1 cellular context compared by ENCODE assay signal in the genomic region with DNA sequence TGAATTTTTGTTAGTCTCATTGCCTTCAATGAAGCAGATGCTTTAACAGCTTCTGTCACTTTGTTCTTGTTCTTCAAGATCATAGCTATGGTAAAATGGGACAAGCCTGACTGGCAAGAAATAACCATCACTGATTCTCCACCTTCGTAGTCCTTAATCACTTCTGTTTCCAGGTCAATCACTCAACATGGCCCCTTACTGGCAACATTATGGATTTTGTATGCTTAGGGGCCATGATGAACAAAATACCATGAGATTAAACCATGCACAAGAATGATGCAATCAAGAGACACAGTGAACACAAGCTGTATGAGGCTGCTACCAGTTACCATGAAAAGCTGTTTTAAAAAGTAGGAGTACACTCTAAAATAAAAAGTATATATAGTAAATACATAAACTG.
TF ChIP-seq lines count a peak whose summit lies in the region.

No MANE protein-coding gene starts in this region.

TF ChIP-seq in GM23338, 12 proteins besides CTCF, POLR2A, EP300 and RAD21 (continued from another document):
- TF ChIP-seq, protein P1, sequence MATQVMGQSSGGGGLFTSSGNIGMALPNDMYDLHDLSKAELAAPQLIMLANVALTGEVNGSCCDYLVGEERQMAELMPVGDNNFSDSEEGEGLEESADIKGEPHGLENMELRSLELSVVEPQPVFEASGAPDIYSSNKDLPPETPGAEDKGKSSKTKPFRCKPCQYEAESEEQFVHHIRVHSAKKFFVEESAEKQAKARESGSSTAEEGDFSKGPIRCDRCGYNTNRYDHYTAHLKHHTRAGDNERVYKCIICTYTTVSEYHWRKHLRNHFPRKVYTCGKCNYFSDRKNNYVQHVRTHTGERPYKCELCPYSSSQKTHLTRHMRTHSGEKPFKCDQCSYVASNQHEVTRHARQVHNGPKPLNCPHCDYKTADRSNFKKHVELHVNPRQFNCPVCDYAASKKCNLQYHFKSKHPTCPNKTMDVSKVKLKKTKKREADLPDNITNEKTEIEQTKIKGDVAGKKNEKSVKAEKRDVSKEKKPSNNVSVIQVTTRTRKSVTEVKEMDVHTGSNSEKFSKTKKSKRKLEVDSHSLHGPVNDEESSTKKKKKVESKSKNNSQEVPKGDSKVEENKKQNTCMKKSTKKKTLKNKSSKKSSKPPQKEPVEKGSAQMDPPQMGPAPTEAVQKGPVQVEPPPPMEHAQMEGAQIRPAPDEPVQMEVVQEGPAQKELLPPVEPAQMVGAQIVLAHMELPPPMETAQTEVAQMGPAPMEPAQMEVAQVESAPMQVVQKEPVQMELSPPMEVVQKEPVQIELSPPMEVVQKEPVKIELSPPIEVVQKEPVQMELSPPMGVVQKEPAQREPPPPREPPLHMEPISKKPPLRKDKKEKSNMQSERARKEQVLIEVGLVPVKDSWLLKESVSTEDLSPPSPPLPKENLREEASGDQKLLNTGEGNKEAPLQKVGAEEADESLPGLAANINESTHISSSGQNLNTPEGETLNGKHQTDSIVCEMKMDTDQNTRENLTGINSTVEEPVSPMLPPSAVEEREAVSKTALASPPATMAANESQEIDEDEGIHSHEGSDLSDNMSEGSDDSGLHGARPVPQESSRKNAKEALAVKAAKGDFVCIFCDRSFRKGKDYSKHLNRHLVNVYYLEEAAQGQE (IDR thresholded peaks at IDR 0.05; ENCODE audit: unreplicated experiment): no peak
- TF ChIP-seq JUNB (IDR thresholded peaks at IDR 0.05; ENCODE audit: unreplicated experiment) (no peak), EZH2 (IDR thresholded peaks at IDR 0.05; ENCODE audit: low read depth, unreplicated experiment) (no peak), ZNF114 (CRISPR knock-in tag; IDR thresholded peaks at IDR 0.05) (no peak), CREB1 (CRISPR knock-in tag; IDR thresholded peaks at IDR 0.05; ENCODE audit: low read depth) (no peak)
- TF ChIP-seq, protein P2, sequence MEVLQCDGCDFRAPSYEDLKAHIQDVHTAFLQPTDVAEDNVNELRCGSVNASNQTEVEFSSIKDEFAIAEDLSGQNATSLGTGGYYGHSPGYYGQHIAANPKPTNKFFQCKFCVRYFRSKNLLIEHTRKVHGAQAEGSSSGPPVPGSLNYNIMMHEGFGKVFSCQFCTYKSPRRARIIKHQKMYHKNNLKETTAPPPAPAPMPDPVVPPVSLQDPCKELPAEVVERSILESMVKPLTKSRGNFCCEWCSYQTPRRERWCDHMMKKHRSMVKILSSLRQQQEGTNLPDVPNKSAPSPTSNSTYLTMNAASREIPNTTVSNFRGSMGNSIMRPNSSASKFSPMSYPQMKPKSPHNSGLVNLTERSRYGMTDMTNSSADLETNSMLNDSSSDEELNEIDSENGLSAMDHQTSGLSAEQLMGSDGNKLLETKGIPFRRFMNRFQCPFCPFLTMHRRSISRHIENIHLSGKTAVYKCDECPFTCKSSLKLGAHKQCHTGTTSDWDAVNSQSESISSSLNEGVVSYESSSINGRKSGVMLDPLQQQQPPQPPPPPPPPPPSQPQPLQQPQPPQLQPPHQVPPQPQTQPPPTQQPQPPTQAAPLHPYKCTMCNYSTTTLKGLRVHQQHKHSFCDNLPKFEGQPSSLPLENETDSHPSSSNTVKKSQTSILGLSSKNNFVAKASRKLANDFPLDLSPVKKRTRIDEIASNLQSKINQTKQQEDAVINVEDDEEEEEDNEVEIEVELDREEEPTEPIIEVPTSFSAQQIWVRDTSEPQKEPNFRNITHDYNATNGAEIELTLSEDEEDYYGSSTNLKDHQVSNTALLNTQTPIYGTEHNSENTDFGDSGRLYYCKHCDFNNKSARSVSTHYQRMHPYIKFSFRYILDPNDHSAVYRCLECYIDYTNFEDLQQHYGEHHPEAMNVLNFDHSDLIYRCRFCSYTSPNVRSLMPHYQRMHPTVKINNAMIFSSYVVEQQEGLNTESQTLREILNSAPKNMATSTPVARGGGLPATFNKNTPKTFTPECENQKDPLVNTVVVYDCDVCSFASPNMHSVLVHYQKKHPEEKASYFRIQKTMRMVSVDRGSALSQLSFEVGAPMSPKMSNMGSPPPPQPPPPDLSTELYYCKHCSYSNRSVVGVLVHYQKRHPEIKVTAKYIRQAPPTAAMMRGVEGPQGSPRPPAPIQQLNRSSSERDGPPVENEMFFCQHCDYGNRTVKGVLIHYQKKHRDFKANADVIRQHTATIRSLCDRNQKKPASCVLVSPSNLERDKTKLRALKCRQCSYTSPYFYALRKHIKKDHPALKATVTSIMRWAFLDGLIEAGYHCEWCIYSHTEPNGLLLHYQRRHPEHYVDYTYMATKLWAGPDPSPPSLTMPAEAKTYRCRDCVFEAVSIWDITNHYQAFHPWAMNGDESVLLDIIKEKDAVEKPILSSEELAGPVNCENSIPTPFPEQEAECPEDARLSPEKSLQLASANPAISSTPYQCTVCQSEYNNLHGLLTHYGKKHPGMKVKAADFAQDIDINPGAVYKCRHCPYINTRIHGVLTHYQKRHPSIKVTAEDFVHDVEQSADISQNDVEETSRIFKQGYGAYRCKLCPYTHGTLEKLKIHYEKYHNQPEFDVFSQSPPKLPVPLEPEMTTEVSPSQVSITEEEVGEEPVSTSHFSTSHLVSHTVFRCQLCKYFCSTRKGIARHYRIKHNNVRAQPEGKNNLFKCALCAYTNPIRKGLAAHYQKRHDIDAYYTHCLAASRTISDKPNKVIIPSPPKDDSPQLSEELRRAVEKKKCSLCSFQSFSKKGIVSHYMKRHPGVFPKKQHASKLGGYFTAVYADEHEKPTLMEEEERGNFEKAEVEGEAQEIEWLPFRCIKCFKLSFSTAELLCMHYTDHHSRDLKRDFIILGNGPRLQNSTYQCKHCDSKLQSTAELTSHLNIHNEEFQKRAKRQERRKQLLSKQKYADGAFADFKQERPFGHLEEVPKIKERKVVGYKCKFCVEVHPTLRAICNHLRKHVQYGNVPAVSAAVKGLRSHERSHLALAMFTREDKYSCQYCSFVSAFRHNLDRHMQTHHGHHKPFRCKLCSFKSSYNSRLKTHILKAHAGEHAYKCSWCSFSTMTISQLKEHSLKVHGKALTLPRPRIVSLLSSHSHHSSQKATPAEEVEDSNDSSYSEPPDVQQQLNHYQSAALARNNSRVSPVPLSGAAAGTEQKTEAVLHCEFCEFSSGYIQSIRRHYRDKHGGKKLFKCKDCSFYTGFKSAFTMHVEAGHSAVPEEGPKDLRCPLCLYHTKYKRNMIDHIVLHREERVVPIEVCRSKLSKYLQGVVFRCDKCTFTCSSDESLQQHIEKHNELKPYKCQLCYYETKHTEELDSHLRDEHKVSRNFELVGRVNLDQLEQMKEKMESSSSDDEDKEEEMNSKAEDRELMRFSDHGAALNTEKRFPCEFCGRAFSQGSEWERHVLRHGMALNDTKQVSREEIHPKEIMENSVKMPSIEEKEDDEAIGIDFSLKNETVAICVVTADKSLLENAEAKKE (CRISPR knock-in tag; IDR thresholded peaks at IDR 0.05): no peak
